Comparison of ENCODE assay signal across 21 cellular contexts in the genomic region with DNA sequence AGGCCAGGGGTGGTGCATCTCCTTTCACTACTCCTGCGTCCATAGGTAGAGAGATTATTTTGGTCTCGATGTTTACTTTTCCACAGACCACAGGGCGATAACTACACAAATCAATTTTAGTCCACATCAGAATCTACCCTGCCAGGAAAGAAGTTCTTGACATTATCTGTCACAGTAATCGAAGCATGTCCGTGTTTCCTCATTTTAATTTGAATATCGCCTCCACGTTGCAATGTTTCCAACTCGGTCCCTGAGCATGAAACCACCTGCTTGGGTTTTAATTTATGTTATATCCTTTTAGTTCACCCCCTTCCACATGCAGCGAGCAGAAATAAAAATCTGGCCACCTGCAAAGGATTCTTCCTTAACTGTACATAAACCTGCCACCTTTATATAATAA.
"Had no signal": no experiment of that assay in that cellular context is flagged by ENCODE, and none has a peak within 500 bp of the region (broad histone marks: within the 10 kb centered on the region; RNA-seq: fewer than 3 reads in every experiment).

No MANE protein-coding gene starts in this region.

- H3K4me3 ChIP-seq: esophagus muscularis mucosa, hepatocyte, lung, mucosa of descending colon, suprapubic skin had no signal

- H3K27me3 Mint-ChIP-seq: activated CD8-positive, alpha-beta T cell treated with anti-CD3 and anti-CD28 coated beads for 36 hours; central memory CD8-positive, alpha-beta T cell; naive thymus-derived CD8-positive, alpha-beta T cell; stimulated activated naive CD8-positive, alpha-beta T cell treated with anti-CD3 and anti-CD28 coated beads, Interleukin-15, Interleukin-2, amounts not matched to agents 100 ng/mL and 50 ng/mL, for 24 hours had no signal

- ATAC-seq: activated CD8-positive, alpha-beta T cell treated with anti-CD3 and anti-CD28 coated beads for 36 hours; activated naive CD4-positive, alpha-beta T cell treated with anti-CD3 and anti-CD28 coated beads, Interleukin-2, amount 50 U/mL, for 72 hours; mucosa of descending colon; naive thymus-derived CD8-positive, alpha-beta T cell had no signal

- H3K27ac Mint-ChIP-seq: activated CD8-positive, alpha-beta T cell treated with anti-CD3 and anti-CD28 coated beads for 36 hours; activated naive CD4-positive, alpha-beta T cell treated with anti-CD3 and anti-CD28 coated beads, Interleukin-2, amount 50 U/mL, for 72 hours; stimulated activated naive CD8-positive, alpha-beta T cell treated with anti-CD3 and anti-CD28 coated beads, Interleukin-15, Interleukin-2, amounts not matched to agents 100 ng/mL and 50 ng/mL, for 24 hours; T-helper 1 cell treated with Interleukin-12 subunit alpha and Interleukin-12 subunit beta and Interleukin-4 antibody, amounts not matched to agents 30 μg/mL and 1 μg/mL, for 36 hours had no signal

- H3K27ac ChIP-seq: brain microvascular endothelial cell, hepatocyte, suprapubic skin had no signal

- H3K4me1 Mint-ChIP-seq: central memory CD8-positive, alpha-beta T cell had no signal

- H3K4me3 Mint-ChIP-seq: activated CD8-positive, alpha-beta T cell treated with anti-CD3 and anti-CD28 coated beads for 36 hours; central memory CD8-positive, alpha-beta T cell; stimulated activated naive CD8-positive, alpha-beta T cell treated with anti-CD3 and anti-CD28 coated beads, Interleukin-15, Interleukin-2, amounts not matched to agents 100 ng/mL and 50 ng/mL, for 24 hours; T-helper 1 cell treated with Interleukin-12 subunit alpha and Interleukin-12 subunit beta and Interleukin-4 antibody, amounts not matched to agents 30 μg/mL and 1 μg/mL, for 36 hours had no signal

- H3K79me2 ChIP-seq: hepatocyte had no signal

- H2AFZ ChIP-seq: hepatocyte had no signal

- H3K4me2 ChIP-seq: hepatocyte had no signal

- H3K4me1 ChIP-seq: suprapubic skin had no signal

- H3K27me3 ChIP-seq: brain microvascular endothelial cell, esophagus muscularis mucosa, hepatocyte, suprapubic skin had no signal

- H3K9me3 Mint-ChIP-seq: activated CD8-positive, alpha-beta T cell treated with anti-CD3 and anti-CD28 coated beads for 36 hours; activated naive CD4-positive, alpha-beta T cell treated with anti-CD3 and anti-CD28 coated beads, Interleukin-2, amount 50 U/mL, for 72 hours; central memory CD8-positive, alpha-beta T cell; stimulated activated naive CD8-positive, alpha-beta T cell treated with anti-CD3 and anti-CD28 coated beads, Interleukin-15, Interleukin-2, amounts not matched to agents 100 ng/mL and 50 ng/mL, for 24 hours; T-helper 1 cell treated with Interleukin-12 subunit alpha and Interleukin-12 subunit beta and Interleukin-4 antibody, amounts not matched to agents 30 μg/mL and 1 μg/mL, for 36 hours had no signal

- DNase-seq: activated CD8-positive, alpha-beta T cell treated with anti-CD3 and anti-CD28 coated beads for 36 hours; activated gamma-delta T cell; activated T-cell treated with anti-CD3 and anti-CD28 coated beads, Interleukin-2, amount 50 U/mL, for 48 hours; amygdala; brain microvascular endothelial cell; cortex of kidney; effector CD4-positive, alpha-beta T cell; mucosa of descending colon; naive thymus-derived CD8-positive, alpha-beta T cell; posterior cingulate gyrus; stimulated activated CD4-positive, alpha-beta T cell treated with anti-CD3 and anti-CD28 coated beads, Interleukin-4, amount 100 ng/mL, for 4 hours; stimulated activated CD8-positive, alpha-beta memory T cell treated with anti-CD3 and anti-CD28 coated beads, Interleukin-4, amount 100 ng/mL, for 48 hours; trophoblast cell had no signal
